Comparison of ENCODE assay signal across 12 cellular contexts in genomic region chr6:122718616-122719015, GRCh38.
DNase-seq lines count a peak whose midpoint lies in the region; ATAC-seq lines count a peak whose summit lies in the region.
"Had no signal": no experiment of that assay in that cellular context is flagged by ENCODE, and none has a peak within 500 bp of the region (broad histone marks: within the 10 kb centered on the region; RNA-seq: fewer than 3 reads in every experiment).

No MANE protein-coding gene starts in this region.

- in situ Hi-C loops in ACHN (cut with HindIII; ENCODE audit: low pct_ligation_motif_present, low pct_unique_long_range_greater_than_20kb, low sequenced_read_pairs) = no loop called here

- DNase-seq in NCI-H748 (lab: John Stamatoyannopoulos, UW; ENCODE audit: unreplicated experiment) = peak; percentile 64
- DNase-seq in NCI-H748 treated with DMSO at 0.1 percent for 48 hours (lab: John Stamatoyannopoulos, UW) = no peak
- DNase-seq in NCI-H69 (lab: John Stamatoyannopoulos, UW) = peak; percentile 83
- peak; percentile 70 for DNase-seq in cerebellar cortex (ENCODE audit: low spot score)
- no peak for DNase-seq in T-helper 1 cell
- DNase-seq in ACHN = no peak
- DNase-seq: BE2C; CD4-positive, alpha-beta memory T cell; DMS79; H7 had no signal

- ATAC-seq in HG03521 (IDR thresholded peaks at IDR 0.05; ENCODE audit: unreplicated experiment) = no peak
- ATAC-seq: GM23338 had no signal

Comparison
In these comparisons a context has a peak if more than half of its experiments do, and no peak if none do; other contexts are left out.
1. DNase-seq: peak in NCI-H748 (single experiment), NCI-H69 (single experiment) and cerebellar cortex (single experiment); none in NCI-H748 treated with DMSO at 0.1 percent for 48 hours (single experiment), T-helper 1 cell (0 of 5) and ACHN (single experiment).